In genomic region chr1:155191904-155192303, GRCh38 we compare ENCODE assay signal across 11 cellular contexts. TPM values are rescaled to one million over a fixed set of nuclear protein-coding genes. Genes with fewer than 3 reads are reported as not detected.
A peak's percentile ranks its signal among the peaks of the same experiment; 100 is the strongest.
DNase-seq lines count a peak whose midpoint lies in the region; ATAC-seq, FAIRE-seq and TF ChIP-seq lines count a peak whose summit lies in the region.
"Had no signal": no experiment of that assay in that cellular context is flagged by ENCODE, and none has a peak within 500 bp of the region (broad histone marks: within the 10 kb centered on the region; RNA-seq: fewer than 3 reads in every experiment).

No MANE protein-coding gene starts in this region.

- peaks cover 0 to 4% (median 3%) of the 10 kb centered on the region in 4 donors for H3K36me3 ChIP-seq in stomach

- no peak for TF ChIP-seq POLR2A in stomach (IDR thresholded peaks at IDR 0.05)

- peak overlapping the region; percentile 88 to 98 (median 95) for H3K27ac ChIP-seq in stomach

- CTCF ChIA-PET in activated CD4-positive, alpha-beta T cell treated with anti-CD3 and anti-CD28 coated beads, Interleukin-2, amount 10 ng/mL, durations not matched to agents 7 days and 5 days (lab: Charles Lee): interaction anchor here (3.6 to 3.7 kb wide), 2 partner anchors 12 to 18 kb away, joined by 27 to 52 read pairs; partner anchors contain the start of genes KRTCAP2 and TRIM46
- CTCF ChIA-PET in activated CD8-positive, alpha-beta T cell treated with anti-CD3 and anti-CD28 coated beads, Interleukin-2, amount 10 ng/mL, durations not matched to agents 7 days and 5 days (lab: Charles Lee): interaction anchor here (1.0 to 4.4 kb wide), 7 partner anchors 11 to 107 kb away, joined by 3 to 161 read pairs (median 16); partner anchors contain the start of genes KRTCAP2, MTX1, SLC50A1 and THBS3

- no peak for TF ChIP-seq CTCF in stomach (IDR thresholded peaks at IDR 0.05)

- ATAC-seq in activated CD8-positive, alpha-beta T cell treated with anti-CD3 and anti-CD28 coated beads, Interleukin-2, amount 10 ng/mL, durations not matched to agents 7 days and 5 days: no peak

- peaks cover 45% of the 10 kb centered on the region for H3K4me1 Mint-ChIP-seq in activated CD4-positive, alpha-beta T cell treated with anti-CD3 and anti-CD28 coated beads, Interleukin-2, amount 10 ng/mL, durations not matched to agents 7 days and 5 days
- peaks cover 49% of the 10 kb centered on the region for H3K4me1 Mint-ChIP-seq in activated CD8-positive, alpha-beta T cell treated with anti-CD3 and anti-CD28 coated beads, Interleukin-2, amount 10 ng/mL, durations not matched to agents 7 days and 5 days (ENCODE audit: low read depth)

- H3K27ac Mint-ChIP-seq in activated CD4-positive, alpha-beta T cell treated with anti-CD3 and anti-CD28 coated beads, Interleukin-2, amount 10 ng/mL, durations not matched to agents 7 days and 5 days: peak overlapping the region; percentile 96
- peak overlapping the region; percentile 92 for H3K27ac Mint-ChIP-seq in activated CD8-positive, alpha-beta T cell treated with anti-CD3 and anti-CD28 coated beads, Interleukin-2, amount 10 ng/mL, durations not matched to agents 7 days and 5 days

- FAIRE-seq in urothelium cell line (lab: Jason Lieb, UNC): no peak
- FAIRE-seq: endometrium had no signal

- no peak for DNase-seq in activated CD4-positive, alpha-beta T cell treated with anti-CD3 and anti-CD28 coated beads, Interleukin-2, amount 10 ng/mL, durations not matched to agents 7 days and 5 days
- no peak for DNase-seq in activated CD4-positive, alpha-beta T cell treated with anti-CD3 and anti-CD28 coated beads, Interleukin-2, amount 50 U/mL, for 4 hours
- DNase-seq in activated CD8-positive, alpha-beta T cell treated with anti-CD3 and anti-CD28 coated beads, Interleukin-2, amount 10 ng/mL, durations not matched to agents 7 days and 5 days: no peak
- peak; percentile 58 for DNase-seq in kidney tubule cell (ENCODE audit: low spot score)
- no peak for DNase-seq in stomach
- DNase-seq in iPS-NIHi11 (ENCODE audit: low spot score): no peak
- no peak for DNase-seq in NCI-H82 (lab: John Stamatoyannopoulos, UW)
- no peak for DNase-seq in urothelium cell line (ENCODE audit: low spot score)
- DNase-seq: GF-D8, MV-4-11 had no signal

- peak overlapping the region; percentile 60 to 67 (median 64) for H3K4me3 ChIP-seq in stomach

- H3K27me3 ChIP-seq in stomach: no peaks in the 10 kb centered on the region

- peaks cover 32 to 61% (median 40%) of the 10 kb centered on the region in 4 donors for H3K4me1 ChIP-seq in stomach

- intact Hi-C loops in stomach (cut with DNase I; ENCODE audit: low total_unique reads): no loop called here

- 33 to 59% (median 44%) methylated on average over 4 to 17 of the region's 17 CpGs for WGBS in stomach, 5 donors

- no peaks in the 10 kb centered on the region for H3K27me3 Mint-ChIP-seq in activated CD4-positive, alpha-beta T cell treated with anti-CD3 and anti-CD28 coated beads, Interleukin-2, amount 10 ng/mL, durations not matched to agents 7 days and 5 days
- no peaks in the 10 kb centered on the region for H3K27me3 Mint-ChIP-seq in activated CD8-positive, alpha-beta T cell treated with anti-CD3 and anti-CD28 coated beads, Interleukin-2, amount 10 ng/mL, durations not matched to agents 7 days and 5 days (ENCODE audit: low read depth)

- POLR2A ChIA-PET in activated CD4-positive, alpha-beta T cell treated with anti-CD3 and anti-CD28 coated beads, Interleukin-2, amount 10 ng/mL, durations not matched to agents 7 days and 5 days (lab: Charles Lee): no interaction called here
- POLR2A ChIA-PET in activated CD8-positive, alpha-beta T cell treated with anti-CD3 and anti-CD28 coated beads, Interleukin-2, amount 10 ng/mL, durations not matched to agents 7 days and 5 days (lab: Charles Lee): interaction anchor here (3.8 kb wide), 1 partner anchor 17 kb away, joined by 68 read pairs; the partner anchor contains the start of genes KRTCAP2 and TRIM46

- H3K9me3 Mint-ChIP-seq in activated CD4-positive, alpha-beta T cell treated with anti-CD3 and anti-CD28 coated beads, Interleukin-2, amount 10 ng/mL, durations not matched to agents 7 days and 5 days: no peaks in the 10 kb centered on the region
- no peaks in the 10 kb centered on the region for H3K9me3 Mint-ChIP-seq in activated CD8-positive, alpha-beta T cell treated with anti-CD3 and anti-CD28 coated beads, Interleukin-2, amount 10 ng/mL, durations not matched to agents 7 days and 5 days (ENCODE audit: insufficient read depth)

- peak overlapping the region; percentile 58 for H3K4me3 Mint-ChIP-seq in activated CD4-positive, alpha-beta T cell treated with anti-CD3 and anti-CD28 coated beads, Interleukin-2, amount 10 ng/mL, durations not matched to agents 7 days and 5 days
- peak overlapping the region; percentile 64 for H3K4me3 Mint-ChIP-seq in activated CD8-positive, alpha-beta T cell treated with anti-CD3 and anti-CD28 coated beads, Interleukin-2, amount 10 ng/mL, durations not matched to agents 7 days and 5 days

- no peak for TF ChIP-seq EP300 in stomach (IDR thresholded peaks at IDR 0.05)

- peaks cover 5% of the 10 kb centered on the region for H3K36me3 Mint-ChIP-seq in activated CD4-positive, alpha-beta T cell treated with anti-CD3 and anti-CD28 coated beads, Interleukin-2, amount 10 ng/mL, durations not matched to agents 7 days and 5 days (ENCODE audit: low read depth)
- H3K36me3 Mint-ChIP-seq in activated CD8-positive, alpha-beta T cell treated with anti-CD3 and anti-CD28 coated beads, Interleukin-2, amount 10 ng/mL, durations not matched to agents 7 days and 5 days (ENCODE audit: low read depth): no peaks in the 10 kb centered on the region

- no peaks in the 10 kb centered on the region for H3K9me3 ChIP-seq in stomach

RNA-seq across cellular contexts. Expression of gene THBS3, which starts 15.8 kb away (rescaled TPM):
- 10 to 100 TPM; 21.2 to 23.6 TPM for total RNA-seq in activated CD4-positive, alpha-beta T cell treated with anti-CD3 and anti-CD28 coated beads, Interleukin-2, amount 10 ng/mL, durations not matched to agents 7 days and 5 days
- 10 to 100 TPM; 13.4 to 15.0 TPM for total RNA-seq in activated CD8-positive, alpha-beta T cell treated with anti-CD3 and anti-CD28 coated beads, Interleukin-2, amount 10 ng/mL, durations not matched to agents 7 days and 5 days
- 10 to 100 TPM; 11.0 to 65.9 (median 25.4) TPM for total RNA-seq in stomach
- 10 to 100 TPM; 11.0 to 27.9 (median 17.8) TPM for polyA plus RNA-seq in stomach

RNA-seq across cellular contexts. Expression of gene MTX1, which starts 16.6 kb away (rescaled TPM):
- total RNA-seq in activated CD4-positive, alpha-beta T cell treated with anti-CD3 and anti-CD28 coated beads, Interleukin-2, amount 10 ng/mL, durations not matched to agents 7 days and 5 days: 10 to 100 TPM; 32.8 to 37.3 TPM
- total RNA-seq in activated CD8-positive, alpha-beta T cell treated with anti-CD3 and anti-CD28 coated beads, Interleukin-2, amount 10 ng/mL, durations not matched to agents 7 days and 5 days: 10 to 100 TPM; 43.0 to 46.3 TPM
- 10 to 100 TPM in 4 of 5 donors, 1 to 10 TPM in 1; 1.2 to 54.9 (median 25.2) TPM for total RNA-seq in stomach
- polyA plus RNA-seq in stomach: 10 to 100 TPM; 48.3 to 71.1 (median 58.2) TPM

RNA-seq across cellular contexts. Expression of gene TRIM46, which starts 18.3 kb away (rescaled TPM):
- total RNA-seq in activated CD4-positive, alpha-beta T cell treated with anti-CD3 and anti-CD28 coated beads, Interleukin-2, amount 10 ng/mL, durations not matched to agents 7 days and 5 days: 10 to 100 TPM; 14.2 to 15.5 TPM
- 10 to 100 TPM; 14.6 TPM for total RNA-seq in activated CD8-positive, alpha-beta T cell treated with anti-CD3 and anti-CD28 coated beads, Interleukin-2, amount 10 ng/mL, durations not matched to agents 7 days and 5 days
- total RNA-seq in stomach: 10 to 100 TPM in 1 of 5 donors, 1 to 10 TPM in 1, under 1 TPM in 1, not detected in 2; 0.73 to 16.9 (median 5.4) TPM
- under 1 TPM; 0.58 to 0.68 (median 0.61) TPM for polyA plus RNA-seq in stomach

RNA-seq across cellular contexts. Expression of gene KRTCAP2, which starts 18.8 kb away (rescaled TPM):
- total RNA-seq in activated CD4-positive, alpha-beta T cell treated with anti-CD3 and anti-CD28 coated beads, Interleukin-2, amount 10 ng/mL, durations not matched to agents 7 days and 5 days: 100 to 1,000 TPM; 183 to 308 TPM
- 100 to 1,000 TPM; 170 to 190 TPM for total RNA-seq in activated CD8-positive, alpha-beta T cell treated with anti-CD3 and anti-CD28 coated beads, Interleukin-2, amount 10 ng/mL, durations not matched to agents 7 days and 5 days
- 100 to 1,000 TPM in 3 of 5 donors, 10 to 100 TPM in 2; 60.8 to 238 (median 133) TPM for total RNA-seq in stomach
- polyA plus RNA-seq in stomach: 100 to 1,000 TPM; 183 to 399 (median 242) TPM

RNA-seq across cellular contexts. Expression of gene DPM3, which starts 51.6 kb away (rescaled TPM):
- total RNA-seq in activated CD4-positive, alpha-beta T cell treated with anti-CD3 and anti-CD28 coated beads, Interleukin-2, amount 10 ng/mL, durations not matched to agents 7 days and 5 days: 10 to 100 TPM; 50.1 to 58.9 TPM
- total RNA-seq in activated CD8-positive, alpha-beta T cell treated with anti-CD3 and anti-CD28 coated beads, Interleukin-2, amount 10 ng/mL, durations not matched to agents 7 days and 5 days: 10 to 100 TPM; 53.2 to 57.7 TPM
- 10 to 100 TPM in 4 of 5 donors, not detected in 1; 13.3 to 51.3 (median 38.3) TPM for total RNA-seq in stomach
- polyA plus RNA-seq in stomach: 100 to 1,000 TPM; 192 to 301 (median 220) TPM
